In the genomic region with DNA sequence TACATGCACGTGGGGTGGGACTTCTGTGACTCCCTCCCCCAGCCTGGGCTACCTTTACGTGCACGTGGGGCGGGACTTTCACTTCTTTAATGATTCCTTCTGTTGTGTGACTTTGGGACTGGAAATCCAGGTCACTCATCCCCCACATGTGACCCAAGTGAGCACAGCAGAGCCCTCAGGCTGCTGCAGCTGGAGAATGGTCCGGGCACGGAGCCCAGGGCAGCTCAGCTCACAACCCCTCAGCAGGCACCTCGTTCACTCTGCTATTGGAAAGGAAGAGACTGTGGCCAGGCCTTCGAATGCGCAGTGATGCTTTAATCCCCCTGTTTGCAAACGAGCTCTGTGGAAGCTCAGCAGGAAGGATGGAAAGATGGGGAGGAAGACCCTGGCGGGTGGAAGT, we compare ENCODE assay signal across 11 cellular contexts.
"Had no signal": no experiment of that assay in that cellular context is flagged by ENCODE, and none has a peak within 500 bp of the region (broad histone marks: within the 10 kb centered on the region; RNA-seq: fewer than 3 reads in every experiment).

No MANE protein-coding gene starts in this region.

- H3K9me3 Mint-ChIP-seq: activated naive CD4-positive, alpha-beta T cell treated with anti-CD3 and anti-CD28 coated beads, Interleukin-2, amount 10 ng/mL, durations not matched to agents 7 days and 5 days; activated T-helper 2 cell treated with anti-CD3 and anti-CD28 coated beads, Interferon-gamma antibody, Interleukin-2, Interleukin-4, amounts not matched to agents 10 μg/mL and 5 μg/mL and 100 μg/mL, durations not matched to agents 14 hours and 24 hours and 36 hours; naive thymus-derived CD8-positive, alpha-beta T cell had no signal

- H3K36me3 ChIP-seq: thoracic aorta had no signal

- ATAC-seq: activated CD4-positive, CD25-positive, alpha-beta regulatory T cell treated with anti-CD3 and anti-CD28 coated beads, Interleukin-2, amount 50 U/mL, for 24 hours; naive thymus-derived CD8-positive, alpha-beta T cell; right cardiac atrium had no signal

- H3K27ac Mint-ChIP-seq: activated naive CD4-positive, alpha-beta T cell treated with anti-CD3 and anti-CD28 coated beads, Interleukin-2, amount 10 ng/mL, durations not matched to agents 7 days and 5 days; activated T-helper 2 cell treated with anti-CD3 and anti-CD28 coated beads, Interferon-gamma antibody, Interleukin-2, Interleukin-4, amounts not matched to agents 10 μg/mL and 5 μg/mL and 100 μg/mL, durations not matched to agents 14 hours and 24 hours and 36 hours had no signal

- H3K27ac ChIP-seq: stomach, thoracic aorta had no signal

- H3K9me3 ChIP-seq: stomach, thoracic aorta had no signal

- H3K4me3 Mint-ChIP-seq: activated naive CD4-positive, alpha-beta T cell treated with anti-CD3 and anti-CD28 coated beads, Interleukin-2, amount 10 ng/mL, durations not matched to agents 7 days and 5 days; naive thymus-derived CD8-positive, alpha-beta T cell had no signal

- DNase-seq: activated naive CD4-positive, alpha-beta T cell treated with anti-CD3 and anti-CD28 coated beads, Interleukin-2, amount 10 ng/mL, durations not matched to agents 7 days and 5 days; activated T-cell treated with anti-CD3 and anti-CD28 coated beads for 4 hours; islet precursor cell; mammary epithelial cell; nucleus accumbens; stomach had no signal

- H3K4me3 ChIP-seq: stomach, thoracic aorta had no signal

- H3K36me3 Mint-ChIP-seq: activated naive CD4-positive, alpha-beta T cell treated with anti-CD3 and anti-CD28 coated beads, Interleukin-2, amount 10 ng/mL, durations not matched to agents 7 days and 5 days; naive thymus-derived CD8-positive, alpha-beta T cell had no signal

- H3K27me3 Mint-ChIP-seq: naive thymus-derived CD8-positive, alpha-beta T cell had no signal

- H3K27me3 ChIP-seq: stomach had no signal
